Comparison of ENCODE assay signal across 8 cellular contexts in genomic region chr4:76301068-76301774, GRCh38. TPM values are rescaled to one million over a fixed set of nuclear protein-coding genes. Genes with fewer than 3 reads are reported as not detected.
DNase-seq lines count a peak whose midpoint lies in the region; ATAC-seq, FAIRE-seq and TF ChIP-seq lines count a peak whose summit lies in the region.

No MANE protein-coding gene starts in this region.

- no peak overlapping the region for H3K9ac ChIP-seq in fibroblast of lung (ENCODE audit: insufficient read depth, low read length)

- H3K4me2 ChIP-seq in fibroblast of lung (ENCODE audit: extremely low read depth, insufficient read depth, low read length): no peak overlapping the region

- H3K4me1 ChIP-seq in fibroblast of lung (ENCODE audit: control insufficient read depth, extremely low read depth, insufficient read depth, low read length) (peaks cover 10% of the 10 kb centered on the region), small intestine (ENCODE audit: control insufficient read depth in 2 of 2, insufficient read depth in 1 of 2, low read depth in 1 of 2, low read length in 1 of 2) (peaks cover 3 to 10% of the 10 kb centered on the region in 2 donors)

- H3K4me3 ChIP-seq in fibroblast of lung (replicated peaks in 1 of 4; ENCODE audit: control extremely low read depth in 1 of 4, insufficient read depth in 1 of 4, low read depth in 3 of 4, low read length in 4 of 4) (no peak overlapping the region), small intestine (ENCODE audit: low read depth in 1 of 2, low read length in 2 of 2) (no peak overlapping the region)

- H3K27ac ChIP-seq in fibroblast of lung (ENCODE audit: insufficient read depth, low read length): no peak overlapping the region
- H3K27ac ChIP-seq in small intestine (ENCODE audit: low read depth in 1 of 2, low read length in 1 of 2): peak overlapping the region in 1 of 2 donors; percentile 14

- H3K27me3 ChIP-seq in fibroblast of lung (ENCODE audit: control insufficient read depth, insufficient read depth, low read length): no peaks in the 10 kb centered on the region
- no peaks in the 10 kb centered on the region for H3K27me3 ChIP-seq in small intestine (ENCODE audit: control insufficient read depth in 2 of 2, insufficient read depth in 2 of 2, low read length in 2 of 2)

- POLR2A ChIA-PET in GM10248 (lab: Yijun Ruan, JAX): no interaction called here

- WGBS in small intestine, 3 donors: 85 to 95% (median 88%) methylated on average over 4 of the region's 4 CpGs

- FAIRE-seq in small intestine (lab: Jason Lieb, UNC): no peak

- H3K79me2 ChIP-seq in fibroblast of lung (ENCODE audit: control insufficient read depth, insufficient read depth, low read length): no peaks in the 10 kb centered on the region

- CTCF ChIA-PET in GM10248 (lab: Yijun Ruan, JAX): interaction anchor here (0.8 to 2.0 kb wide), 5 partner anchors 12 to 101 kb away, joined by 3 to 6 read pairs (median 5); no protein-coding TSS in a partner anchor

- peak; percentile 78 for DNase-seq in GM10248 (ENCODE audit: extremely low spot score)
- peak; percentile 81 for DNase-seq in SIG-M5 treated with dmso at 0.1 percent for 504 hours (lab: John Stamatoyannopoulos, UW; ENCODE audit: unreplicated experiment)
- peak; percentile 83 to 91 for DNase-seq in fibroblast of lung (ENCODE audit: low read depth in 2 of 2)
- peak; percentile 39 for DNase-seq in small intestine
- DNase-seq in GOT3 (lab: John Stamatoyannopoulos, UW): no peak
- DNase-seq in COR-L47 (lab: John Stamatoyannopoulos, UW): no peak

- no peaks in the 10 kb centered on the region for H3K36me3 ChIP-seq in fibroblast of lung (ENCODE audit: control insufficient read depth, insufficient read depth, low read length)
- H3K36me3 ChIP-seq in small intestine (ENCODE audit: control insufficient read depth in 2 of 2, insufficient read depth in 2 of 2, low read length in 2 of 2): no peaks in the 10 kb centered on the region

- no peak overlapping the region for H2AFZ ChIP-seq in fibroblast of lung (ENCODE audit: low read length)

- no peaks in the 10 kb centered on the region for H4K20me1 ChIP-seq in fibroblast of lung (ENCODE audit: control insufficient read depth, extremely low read depth, insufficient read depth, low read length)

- ATAC-seq in GM21367 (IDR thresholded peaks at IDR 0.05; ENCODE audit: unreplicated experiment) (peak; percentile 98), HG03521 (IDR thresholded peaks at IDR 0.05; ENCODE audit: unreplicated experiment) (peak; percentile 99)

- H3K9me3 ChIP-seq in fibroblast of lung (ENCODE audit: control insufficient read depth, insufficient read depth, low read depth, low read length): no peaks in the 10 kb centered on the region
- H3K9me3 ChIP-seq in small intestine (ENCODE audit: control insufficient read depth, low read depth): no peaks in the 10 kb centered on the region

- TF ChIP-seq CTCF in GM10248 (IDR thresholded peaks at IDR 0.05; ENCODE audit: control extremely low read depth, extremely low read depth, low read depth, missing control alignments) (no peak), fibroblast of lung (conservative IDR thresholded peaks at IDR 0.05 in 1 of 2, IDR thresholded peaks at IDR 0.05 in 1 of 2; ENCODE audit: low read depth in 1 of 2, low read length in 2 of 2) (no peak)

RNA-seq across cellular contexts. Expression of gene STBD1, which starts 5.3 kb away (rescaled TPM):
- 10.8 and 17.5 TPM in 2 replicates for total RNA-seq in fibroblast of lung
- 1.7 and 3.1 TPM in 2 replicates for polyA plus RNA-seq in fibroblast of lung
- 7.3 and 8.6 TPM in 2 replicates for polyA plus RNA-seq in fibroblast of lung (2012)
- polyA minus RNA-seq in fibroblast of lung (ENCODE audit: low replicate concordance): 1.7 and 5.8 TPM in 2 replicates
- polyA plus RNA-seq in small intestine: 1 to 10 TPM; 4.9 to 9.5 (median 8.3) TPM

RNA-seq across cellular contexts. Expression of gene FAM47E, which starts 49.7 kb away (rescaled TPM):
- total RNA-seq in fibroblast of lung: 0.99 and 1.0 TPM in 2 replicates
- 0.03 and 0.12 TPM in 2 replicates for polyA plus RNA-seq in fibroblast of lung
- polyA plus RNA-seq in fibroblast of lung (2012): not detected in 2 replicates
- polyA minus RNA-seq in fibroblast of lung (ENCODE audit: low replicate concordance): not detected in 2 replicates
- 1 to 10 TPM; 1.8 to 7.6 (median 3.0) TPM for polyA plus RNA-seq in small intestine

Comparison
In these comparisons a context has a peak if more than half of its experiments do, and no peak if none do; other contexts are left out.
1. DNase-seq: peak in GM10248 (single experiment), SIG-M5 treated with dmso at 0.1 percent for 504 hours (single experiment), fibroblast of lung (2 of 2) and small intestine (single experiment); none in GOT3 (single experiment) and COR-L47 (single experiment).